Comparison of ENCODE assay signal across 8 cellular contexts in the genomic region with DNA sequence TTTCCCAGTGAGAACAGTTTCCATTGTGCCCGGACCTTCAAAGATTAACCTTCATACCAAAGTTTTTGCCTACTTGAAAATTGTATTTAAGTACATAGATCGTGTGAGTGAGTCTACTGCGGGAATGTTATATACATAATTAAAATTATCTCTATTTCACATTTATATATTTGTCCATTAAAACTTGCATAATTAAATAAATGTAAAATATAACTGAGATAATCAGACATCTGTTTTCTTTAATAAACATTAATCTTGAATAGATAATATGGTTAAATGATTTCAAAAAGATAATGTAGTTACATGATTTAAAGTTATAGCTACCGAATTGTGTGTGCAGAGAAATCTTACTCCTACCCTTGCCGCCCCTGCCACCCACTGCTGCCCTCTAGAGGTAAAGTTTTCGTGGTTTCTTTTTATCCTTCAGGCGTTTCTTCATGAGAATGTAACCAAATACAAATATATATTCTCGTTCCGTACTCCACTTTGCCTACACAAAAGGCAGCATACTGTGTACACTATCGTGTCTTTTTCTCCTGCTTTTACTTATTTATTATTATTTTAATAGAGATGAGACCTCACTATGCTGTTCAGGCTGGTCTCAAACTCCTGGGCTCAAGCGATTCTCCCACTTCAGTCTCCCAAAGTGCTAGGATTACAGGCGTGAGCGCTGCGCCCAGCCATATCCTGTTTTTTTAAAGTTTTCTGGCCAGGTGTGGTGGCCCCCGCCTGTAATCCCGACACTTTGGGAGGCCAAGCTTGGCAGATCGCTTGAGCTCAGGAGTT. TPM values are rescaled to one million over a fixed set of nuclear protein-coding genes. Genes with fewer than 3 reads are reported as not detected.
DNase-seq lines count a peak whose midpoint lies in the region; ATAC-seq and TF ChIP-seq lines count a peak whose summit lies in the region.

No MANE protein-coding gene starts in this region.

- no peak for TF ChIP-seq EP300 in gastroesophageal sphincter (IDR thresholded peaks at IDR 0.05)

- H3K36me3 ChIP-seq in gastroesophageal sphincter = peaks cover 0 to 44% of the 10 kb centered on the region in 2 donors

- no peak for TF ChIP-seq POLR2A in gastroesophageal sphincter (IDR thresholded peaks at IDR 0.05)

- DNase-seq in GM12864 (ENCODE audit: low read depth) (no peak), NOMO-1 (lab: John Stamatoyannopoulos, UW; ENCODE audit: unreplicated experiment in 2 of 2) (peak; percentile 46 to 52)
- DNase-seq in activated T-cell treated with anti-CD3 and anti-CD28 coated beads, Interleukin-2, amount 50 U/mL, for 4 hours = peak; percentile 43
- DNase-seq in stimulated activated CD4-positive, alpha-beta T cell treated with anti-CD3 and anti-CD28 coated beads, Interleukin-2, amount 100 ng/mL, for 4 hours (ENCODE audit: low read depth) = peak; percentile 36

- peaks cover 8% of the 10 kb centered on the region for H3K36me3 Mint-ChIP-seq in activated T-cell treated with anti-CD3 and anti-CD28 coated beads, Interleukin-2, amount 50 U/mL, for 4 hours (ENCODE audit: insufficient read depth)

- peak in 1 of 2 donors; percentile 46 for ATAC-seq in activated T-cell treated with anti-CD3 and anti-CD28 coated beads, Interleukin-2, amount 50 U/mL, for 4 hours
- ATAC-seq in gastroesophageal sphincter (no peak), HG02678 (IDR thresholded peaks at IDR 0.05; ENCODE audit: unreplicated experiment) (no peak), HG03196 (IDR thresholded peaks at IDR 0.05; ENCODE audit: unreplicated experiment) (no peak)

- H3K27me3 Mint-ChIP-seq in activated T-cell treated with anti-CD3 and anti-CD28 coated beads, Interleukin-2, amount 50 U/mL, for 4 hours (ENCODE audit: low read depth) = no peaks in the 10 kb centered on the region

- peaks cover 14% of the 10 kb centered on the region for H3K4me1 Mint-ChIP-seq in activated T-cell treated with anti-CD3 and anti-CD28 coated beads, Interleukin-2, amount 50 U/mL, for 4 hours (ENCODE audit: low read depth)

- WGBS in gastroesophageal sphincter (ENCODE audit: low coverage in 1 of 2), 2 donors = 57 to 59% methylated on average over 12 to 14 of the region's 17 CpGs

- H3K4me1 ChIP-seq in gastroesophageal sphincter = no peaks in the 10 kb centered on the region

- H3K27ac ChIP-seq in 22Rv1 = no peak overlapping the region
- H3K27ac ChIP-seq in gastroesophageal sphincter = no peak overlapping the region

- H3K4me3 Mint-ChIP-seq in activated T-cell treated with anti-CD3 and anti-CD28 coated beads, Interleukin-2, amount 50 U/mL, for 4 hours = no peak overlapping the region

- no peaks in the 10 kb centered on the region for H3K27me3 ChIP-seq in gastroesophageal sphincter

- TF ChIP-seq CTCF in 22Rv1 (IDR thresholded peaks at IDR 0.05) (peak; percentile 97), GM12864 (IDR thresholded peaks at IDR 0.05; ENCODE audit: low read depth, low read length, missing control alignments) (peak; percentile 61), gastroesophageal sphincter (IDR thresholded peaks at IDR 0.05) (peak; percentile 39 to 62 (median 46))

- H3K9me3 ChIP-seq in gastroesophageal sphincter = no peaks in the 10 kb centered on the region

- no peaks in the 10 kb centered on the region for H3K9me3 Mint-ChIP-seq in activated T-cell treated with anti-CD3 and anti-CD28 coated beads, Interleukin-2, amount 50 U/mL, for 4 hours

- H3K4me3 ChIP-seq in GM12864 (ENCODE audit: low read depth, low read length) (no peak overlapping the region), gastroesophageal sphincter (no peak overlapping the region)

RNA-seq across cellular contexts. Expression of a gene that starts 35.6 kb away (rescaled TPM):
- total RNA-seq in activated T-cell treated with anti-CD3 and anti-CD28 coated beads, Interleukin-2, amount 50 U/mL, for 4 hours = 100 to 1,000 TPM; 138 to 151 (median 141) TPM
- total RNA-seq in gastroesophageal sphincter = 10 to 100 TPM; 22.0 to 33.0 (median 25.2) TPM

RNA-seq across cellular contexts. Expression of a gene that starts 35.7 kb away (rescaled TPM):
- 10 to 100 TPM; 14.2 to 15.2 (median 14.8) TPM for total RNA-seq in activated T-cell treated with anti-CD3 and anti-CD28 coated beads, Interleukin-2, amount 50 U/mL, for 4 hours
- total RNA-seq in gastroesophageal sphincter = 10 to 100 TPM in 2 of 4 donors, 1 to 10 TPM in 2; 8.1 to 14.0 (median 11.0) TPM

Comparison
In these comparisons a context has a peak if more than half of its experiments do, and no peak if none do; other contexts are left out.
1. CTCF ChIP-seq: peak in every context shown above with its lines; median percentile 97 in 22Rv1; 61 in GM12864; 46 in gastroesophageal sphincter.
2. RNA of a gene that starts 35.6 kb away (total RNA-seq): 138 to 151 TPM in activated T-cell treated with anti-CD3 and anti-CD28 coated beads, Interleukin-2, amount 50 U/mL, for 4 hours; 22.0 to 33.0 TPM in gastroesophageal sphincter; every median in the first group is over 4 times any median in the second.